ENCODE assay signal across 14 cellular contexts in genomic region chr6:148770408-148771211, GRCh38. TPM values are rescaled to one million over a fixed set of nuclear protein-coding genes. Genes with fewer than 3 reads are reported as not detected.
A peak's percentile ranks its signal among the peaks of the same experiment; 100 is the strongest.
DNase-seq lines count a peak whose midpoint lies in the region; ATAC-seq and TF ChIP-seq lines count a peak whose summit lies in the region.
"Had no signal": no experiment of that assay in that cellular context is flagged by ENCODE, and none has a peak within 500 bp of the region (broad histone marks: within the 10 kb centered on the region; RNA-seq: fewer than 3 reads in every experiment).

No MANE protein-coding gene starts in this region.

- H3K9ac ChIP-seq in BLaER1 (no peak overlapping the region), mesendoderm (ENCODE audit: low read length) (no peak overlapping the region)
- H3K9ac ChIP-seq: KMS-11 had no signal

- H4K5ac ChIP-seq in mesendoderm (ENCODE audit: low read length) = no peak overlapping the region

- H3K36me3 Mint-ChIP-seq in Caco-2 (ENCODE audit: insufficient read depth, unreplicated experiment) = no peaks in the 10 kb centered on the region

- H3K79me2 ChIP-seq in mesendoderm (ENCODE audit: control insufficient read depth, insufficient read depth, low read length) = peaks cover 42% of the 10 kb centered on the region

- no peak overlapping the region for H3K18ac ChIP-seq in mesendoderm (ENCODE audit: low read length)

- H3K9me3 Mint-ChIP-seq in Caco-2 (ENCODE audit: unreplicated experiment) = peaks cover under 1% of the 10 kb centered on the region

- H3K56ac ChIP-seq in mesendoderm (ENCODE audit: low read length) = peak overlapping the region; percentile 27

- no peak overlapping the region for H4K8ac ChIP-seq in mesendoderm (ENCODE audit: low read depth, low read length)

- H3K4ac ChIP-seq in mesendoderm (ENCODE audit: low read depth, low read length) = no peak overlapping the region

- intact Hi-C loops in Caco-2 (cut with micrococcal nuclease; ENCODE audit: unreplicated experiment) = no loop called here

- no peak for ATAC-seq in HG02938 (IDR thresholded peaks at IDR 0.05; ENCODE audit: unreplicated experiment)

- peaks cover 34% of the 10 kb centered on the region for H3K4me1 ChIP-seq in BLaER1
- no peaks in the 10 kb centered on the region for H3K4me1 ChIP-seq in mesendoderm (ENCODE audit: control insufficient read depth, low read depth, low read length)
- no peaks in the 10 kb centered on the region for H3K4me1 ChIP-seq in Caco-2
- H3K4me1 ChIP-seq: breast epithelium had no signal

- H2BK5ac ChIP-seq in mesendoderm (ENCODE audit: low read length) = no peak overlapping the region

- H3K27ac Mint-ChIP-seq in Caco-2 (ENCODE audit: unreplicated experiment) = no peak overlapping the region

- H3K9me3 ChIP-seq in BLaER1 (no peaks in the 10 kb centered on the region), Caco-2 (no peaks in the 10 kb centered on the region)
- H3K9me3 ChIP-seq: breast epithelium had no signal

- no peak overlapping the region for H2BK120ac ChIP-seq in mesendoderm (ENCODE audit: low read depth, low read length)

- H2BK15ac ChIP-seq in mesendoderm (replicated peaks; ENCODE audit: low read depth) = no peak overlapping the region

- TF ChIP-seq CTCF in GM12865 (IDR thresholded peaks at IDR 0.05; ENCODE audit: insufficient read depth, low read depth, low read length, missing control alignments) = no peak
- TF ChIP-seq CTCF in NB4 (IDR thresholded peaks at IDR 0.05; ENCODE audit: low read depth, low read length) = no peak
- no peak for TF ChIP-seq CTCF in Caco-2 (IDR thresholded peaks at IDR 0.05; ENCODE audit: insufficient read depth in 1 of 2, low read depth in 1 of 2, low read length in 1 of 2, severe bottlenecking in 1 of 2, unreplicated experiment in 1 of 2)

- TF ChIP-seq POLR2A in NB4 (IDR thresholded peaks at IDR 0.05; ENCODE audit: extremely low read depth, insufficient read length) = no peak

- H3K27me3 Mint-ChIP-seq in Caco-2 (ENCODE audit: insufficient read depth, unreplicated experiment) = peaks cover 8% of the 10 kb centered on the region

- CTCF ChIA-PET in Caco-2 (lab: Charles Lee) = no interaction called here

- H2AK5ac ChIP-seq in mesendoderm (ENCODE audit: low read length) = no peak overlapping the region

- DNase-seq in GM12865 (ENCODE audit: low read depth) (peak; percentile 13), NB4 (ENCODE audit: low read depth) (peak; percentile 19), mesendoderm (no peak), medulla oblongata (ENCODE audit: extremely low spot score) (no peak), Caco-2 (no peak), NCI-H146 (lab: John Stamatoyannopoulos, UW) (no peak)
- DNase-seq: activated CD4-positive, alpha-beta T cell treated with anti-CD3 and anti-CD28 coated beads, Interleukin-2, amount 50 U/mL, for 1 hour; GF-D8; NCI-H2029 treated with DMSO at 0.1 percent for 48 hours had no signal

- H3K27ac ChIP-seq in BLaER1 = no peak overlapping the region
- no peak overlapping the region for H3K27ac ChIP-seq in mesendoderm (ENCODE audit: low read depth, low read length)
- H3K27ac ChIP-seq: breast epithelium, C4-2B, KMS-11 had no signal

- no peak overlapping the region for H3K4me3 ChIP-seq in BLaER1
- no peak overlapping the region for H3K4me3 ChIP-seq in GM12865 (ENCODE audit: low read depth, low read length)
- H3K4me3 ChIP-seq in NB4 (ENCODE audit: low read depth, low read length) = no peak overlapping the region
- H3K4me3 ChIP-seq in mesendoderm (ENCODE audit: low read length) = no peak overlapping the region
- no peak overlapping the region for H3K4me3 ChIP-seq in Caco-2 (ENCODE audit: low read depth, low read length)
- H3K4me3 ChIP-seq: breast epithelium had no signal

- H3K36me3 ChIP-seq in BLaER1 = no peaks in the 10 kb centered on the region
- no peaks in the 10 kb centered on the region for H3K36me3 ChIP-seq in mesendoderm (ENCODE audit: control insufficient read depth, insufficient read depth, low read length)
- H3K36me3 ChIP-seq in Caco-2 (ENCODE audit: control insufficient read depth, insufficient read depth, low read length) = no peaks in the 10 kb centered on the region
- H3K36me3 ChIP-seq: breast epithelium had no signal

- POLR2A ChIA-PET in Caco-2 (lab: Charles Lee) = no interaction called here

- H3K27me3 ChIP-seq in BLaER1 = no peaks in the 10 kb centered on the region
- H3K27me3 ChIP-seq in mesendoderm (ENCODE audit: insufficient read depth, low read length, poor library complexity) = no peaks in the 10 kb centered on the region
- H3K27me3 ChIP-seq in Caco-2 (replicated peaks; ENCODE audit: control insufficient read depth, insufficient read depth, low read length) = peaks cover 3% of the 10 kb centered on the region; the same call in 1 of the 2 replicates
- H3K27me3 ChIP-seq: breast epithelium had no signal

- H3K4me2 ChIP-seq in BLaER1 (peak overlapping the region; percentile 50), mesendoderm (ENCODE audit: low read length) (no peak overlapping the region)
- H3K4me2 ChIP-seq: KMS-11 had no signal

- peaks cover 14% of the 10 kb centered on the region for H3K79me1 ChIP-seq in mesendoderm (ENCODE audit: low read length)

- no peak overlapping the region for H3K4me3 Mint-ChIP-seq in Caco-2 (ENCODE audit: unreplicated experiment)

- no peaks in the 10 kb centered on the region for H3K4me1 Mint-ChIP-seq in Caco-2 (ENCODE audit: low read depth, unreplicated experiment)

- H4K20me1 ChIP-seq in BLaER1 = no peaks in the 10 kb centered on the region

- BruUV-seq in Caco-2 (replicated peaks; lab: Mats Ljungman, UMichigan) = no TSS peak

- H3K23ac ChIP-seq in mesendoderm (ENCODE audit: low read length) = no peak overlapping the region

- no CpG with 5 or more reads among the region's 8 CpGs for WGBS in mesendoderm (ENCODE audit: extremely low coverage, insufficient coverage, low lambda C conversion rate)

RNA-seq across cellular contexts. Expression of gene UST, which starts 23.8 kb away (rescaled TPM):
- 14.8 TPM for polyA plus RNA-seq in mesendoderm (2013, experiment 1 of 2)
- polyA plus RNA-seq in mesendoderm (2013, experiment 2 of 2) = 14.6 TPM
- total RNA-seq in Caco-2 (2022) = not detected in 2 replicates

Comparison
In these comparisons a context has a peak if more than half of its experiments do, and no peak if none do; other contexts are left out.
1. DNase-seq: peak in GM12865 (single experiment) and NB4 (single experiment); none in mesendoderm (single experiment), medulla oblongata (single experiment), Caco-2 (0 of 2) and NCI-H146 (single experiment).